ENCODE assay signal across 11 cellular contexts in the genomic region with DNA sequence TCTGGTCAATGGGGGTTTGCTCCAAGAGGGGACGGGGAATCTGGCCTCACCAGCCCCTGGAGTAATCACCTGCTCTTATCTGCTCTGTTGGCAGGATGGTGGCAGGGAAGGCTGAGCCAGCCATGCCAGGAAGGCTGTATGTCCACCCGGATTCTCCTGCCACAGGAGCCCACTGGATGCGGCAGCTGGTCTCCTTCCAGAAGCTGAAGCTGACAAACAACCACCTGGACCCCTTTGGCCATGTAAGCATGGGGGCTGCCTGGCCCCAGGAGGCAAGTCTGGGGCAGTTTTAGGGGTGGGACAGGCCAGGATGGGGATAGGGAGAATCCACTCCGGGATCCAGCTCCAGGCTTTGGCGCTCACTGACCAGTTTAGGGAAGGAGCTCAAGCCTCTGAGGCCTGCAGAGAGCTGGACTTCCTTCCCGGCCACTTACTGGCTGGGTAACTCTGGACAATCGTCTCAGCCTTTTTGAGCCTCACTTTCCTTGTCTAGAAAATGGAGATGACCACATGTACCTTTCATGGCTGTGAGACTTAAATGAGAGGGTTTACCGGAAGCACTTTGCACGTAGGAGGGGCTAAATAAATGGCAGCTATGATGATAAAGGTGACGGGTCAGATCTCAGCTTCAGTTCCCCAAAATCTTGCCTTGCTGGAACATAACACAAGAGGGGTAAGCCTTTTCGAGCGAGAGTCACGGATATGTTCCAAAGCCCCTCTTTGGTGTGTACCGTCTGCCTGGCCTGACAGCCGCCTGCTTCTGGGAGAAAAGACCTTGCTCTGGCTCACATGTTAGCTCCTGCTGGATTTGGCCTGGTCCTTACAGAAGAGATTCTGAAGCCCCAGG. TPM values are rescaled to one million over a fixed set of nuclear protein-coding genes. Genes with fewer than 3 reads are reported as not detected.
DNase-seq lines count a peak whose midpoint lies in the region; ATAC-seq and TF ChIP-seq lines count a peak whose summit lies in the region.
"Had no signal": no experiment of that assay in that cellular context is flagged by ENCODE, and none has a peak within 500 bp of the region (broad histone marks: within the 10 kb centered on the region; RNA-seq: fewer than 3 reads in every experiment).

No MANE protein-coding gene starts in this region.

- no peaks in the 10 kb centered on the region for H3K9me3 Mint-ChIP-seq in T-helper 2 cell treated with Interferon-gamma antibody and Interleukin-4, amounts not matched to agents 5 μg/mL and 100 μg/mL, for 36 hours
- H3K9me3 Mint-ChIP-seq: CD4-positive, CD25-positive, alpha-beta regulatory T cell had no signal

- TF ChIP-seq CTCF in upper lobe of left lung (IDR thresholded peaks at IDR 0.05), result no peak

- peaks cover 0 to 15% (median 10%) of the 10 kb centered on the region in 4 donors for H3K4me1 ChIP-seq in upper lobe of left lung

- no peak overlapping the region for H3K27ac Mint-ChIP-seq in T-helper 2 cell treated with Interferon-gamma antibody and Interleukin-4, amounts not matched to agents 5 μg/mL and 100 μg/mL, for 36 hours
- H3K27ac Mint-ChIP-seq: CD4-positive, CD25-positive, alpha-beta regulatory T cell had no signal

- H3K27me3 Mint-ChIP-seq in T-helper 2 cell treated with Interferon-gamma antibody and Interleukin-4, amounts not matched to agents 5 μg/mL and 100 μg/mL, for 36 hours (ENCODE audit: low read depth), result peaks cover 19% of the 10 kb centered on the region

- H3K27ac ChIP-seq in upper lobe of left lung, result peak overlapping the region in 3 of 4 donors; percentile 24 to 51 (median 28)
- H3K27ac ChIP-seq: epithelial cell of prostate, skin epidermis had no signal

- H3K4me3 Mint-ChIP-seq in T-helper 2 cell treated with Interferon-gamma antibody and Interleukin-4, amounts not matched to agents 5 μg/mL and 100 μg/mL, for 36 hours, result no peak overlapping the region
- H3K4me3 Mint-ChIP-seq: CD4-positive, CD25-positive, alpha-beta regulatory T cell had no signal

- peak; percentile 46 for DNase-seq in activated effector memory CD4-positive, alpha-beta T cell treated with anti-CD3 and anti-CD28 coated beads, Interleukin-2, amount 50 U/mL, for 16 hours
- no peak for DNase-seq in activated effector memory CD4-positive, alpha-beta T cell treated with Interleukin-2 at 50 U/mL for 16 hours
- DNase-seq in cardiac septum (ENCODE audit: low spot score) (peak; percentile 71), upper lobe of left lung (no peak)
- no peak for DNase-seq in T-helper 2 cell treated with Interferon-gamma antibody and Interleukin-4, amounts not matched to agents 5 μg/mL and 100 μg/mL, for 36 hours (ENCODE audit: low spot score)
- DNase-seq: CD4-positive, CD25-positive, alpha-beta regulatory T cell had no signal

- no peaks in the 10 kb centered on the region for H3K9me3 ChIP-seq in upper lobe of left lung

- TF ChIP-seq EP300 in upper lobe of left lung (IDR thresholded peaks at IDR 0.05), result no peak

- no peaks in the 10 kb centered on the region for H3K27me3 ChIP-seq in upper lobe of left lung

- TF ChIP-seq POLR2A in upper lobe of left lung (IDR thresholded peaks at IDR 0.05), result no peak

- intact Hi-C loops in cardiac septum (cut with DNase I), result no loop called here

- peak; percentile 88 for ATAC-seq in SK-N-SH treated with all-trans-retinoic acid at 6 μM for 48 hours
- ATAC-seq in upper lobe of left lung (ENCODE audit: low FRiP score in 2 of 2), result peak in 1 of 2 donors; percentile 62
- ATAC-seq in HG03521 (IDR thresholded peaks at IDR 0.05; ENCODE audit: unreplicated experiment), result no peak
- no peak for ATAC-seq in GM21786 (IDR thresholded peaks at IDR 0.05; ENCODE audit: unreplicated experiment)

- WGBS in upper lobe of left lung, 2 donors, result 43 to 55% methylated on average over 11 to 15 of the region's 15 CpGs

- no peaks in the 10 kb centered on the region for H3K4me1 Mint-ChIP-seq in T-helper 2 cell treated with Interferon-gamma antibody and Interleukin-4, amounts not matched to agents 5 μg/mL and 100 μg/mL, for 36 hours (ENCODE audit: low read depth)

- peaks cover 0 to 6% (median 0%) of the 10 kb centered on the region in 4 donors for H3K36me3 ChIP-seq in upper lobe of left lung

- no peak overlapping the region for H3K4me3 ChIP-seq in upper lobe of left lung
- H3K4me3 ChIP-seq: skin epidermis had no signal

- no peaks in the 10 kb centered on the region for H3K36me3 Mint-ChIP-seq in T-helper 2 cell treated with Interferon-gamma antibody and Interleukin-4, amounts not matched to agents 5 μg/mL and 100 μg/mL, for 36 hours (ENCODE audit: low read depth)
- H3K36me3 Mint-ChIP-seq: CD4-positive, CD25-positive, alpha-beta regulatory T cell had no signal

TF ChIP-seq in SK-N-SH treated with all-trans-retinoic acid at 6 μM for 48 hours, 23 proteins besides CTCF, POLR2A, EP300 and RAD21:
- TF ChIP-seq GLIS3 (CRISPR knock-in tag; IDR thresholded peaks at IDR 0.05) (no peak), ZFP30 (CRISPR knock-in tag; IDR thresholded peaks at IDR 0.05) (no peak), ZC3H10 (CRISPR knock-in tag; IDR thresholded peaks at IDR 0.05) (no peak), CSDC2 (CRISPR knock-in tag; IDR thresholded peaks at IDR 0.05) (0 out of 2 replicates have a peak, but pooled peaks have one; percentile 33), OSR1 (CRISPR knock-in tag; IDR thresholded peaks at IDR 0.05) (no peak), ZFP3 (CRISPR knock-in tag; IDR thresholded peaks at IDR 0.05) (no peak), TOX (CRISPR knock-in tag; IDR thresholded peaks at IDR 0.05; ENCODE audit: borderline replicate concordance) (no peak)
- TF ChIP-seq, protein P1, sequence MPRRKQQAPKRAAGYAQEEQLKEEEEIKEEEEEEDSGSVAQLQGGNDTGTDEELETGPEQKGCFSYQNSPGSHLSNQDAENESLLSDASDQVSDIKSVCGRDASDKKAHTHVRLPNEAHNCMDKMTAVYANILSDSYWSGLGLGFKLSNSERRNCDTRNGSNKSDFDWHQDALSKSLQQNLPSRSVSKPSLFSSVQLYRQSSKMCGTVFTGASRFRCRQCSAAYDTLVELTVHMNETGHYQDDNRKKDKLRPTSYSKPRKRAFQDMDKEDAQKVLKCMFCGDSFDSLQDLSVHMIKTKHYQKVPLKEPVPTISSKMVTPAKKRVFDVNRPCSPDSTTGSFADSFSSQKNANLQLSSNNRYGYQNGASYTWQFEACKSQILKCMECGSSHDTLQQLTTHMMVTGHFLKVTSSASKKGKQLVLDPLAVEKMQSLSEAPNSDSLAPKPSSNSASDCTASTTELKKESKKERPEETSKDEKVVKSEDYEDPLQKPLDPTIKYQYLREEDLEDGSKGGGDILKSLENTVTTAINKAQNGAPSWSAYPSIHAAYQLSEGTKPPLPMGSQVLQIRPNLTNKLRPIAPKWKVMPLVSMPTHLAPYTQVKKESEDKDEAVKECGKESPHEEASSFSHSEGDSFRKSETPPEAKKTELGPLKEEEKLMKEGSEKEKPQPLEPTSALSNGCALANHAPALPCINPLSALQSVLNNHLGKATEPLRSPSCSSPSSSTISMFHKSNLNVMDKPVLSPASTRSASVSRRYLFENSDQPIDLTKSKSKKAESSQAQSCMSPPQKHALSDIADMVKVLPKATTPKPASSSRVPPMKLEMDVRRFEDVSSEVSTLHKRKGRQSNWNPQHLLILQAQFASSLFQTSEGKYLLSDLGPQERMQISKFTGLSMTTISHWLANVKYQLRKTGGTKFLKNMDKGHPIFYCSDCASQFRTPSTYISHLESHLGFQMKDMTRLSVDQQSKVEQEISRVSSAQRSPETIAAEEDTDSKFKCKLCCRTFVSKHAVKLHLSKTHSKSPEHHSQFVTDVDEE (CRISPR knock-in tag; IDR thresholded peaks at IDR 0.05), result no peak
TF ChIP-seq in SK-N-SH treated with all-trans-retinoic acid at 6 μM for 48 hours: peak in this region for 1.

RNA-seq across cellular contexts. Expression of a gene that starts 15.4 kb away (rescaled TPM):
- total RNA-seq in cardiac septum (0.05 TPM), upper lobe of left lung (10 to 100 TPM; 10.2 to 69.1 (median 22.7) TPM)
- total RNA-seq: CD4-positive, CD25-positive, alpha-beta regulatory T cell had no signal

Comparison
In these comparisons a context has a peak if more than half of its experiments do, and no peak if none do; other contexts are left out.
1. DNase-seq: peak in activated effector memory CD4-positive, alpha-beta T cell treated with anti-CD3 and anti-CD28 coated beads, Interleukin-2, amount 50 U/mL, for 16 hours (single experiment) and cardiac septum (single experiment); none in activated effector memory CD4-positive, alpha-beta T cell treated with Interleukin-2 at 50 U/mL for 16 hours (single experiment), upper lobe of left lung (0 of 2) and T-helper 2 cell treated with Interferon-gamma antibody and Interleukin-4, amounts not matched to agents 5 μg/mL and 100 μg/mL, for 36 hours (single experiment).
2. RNA of a gene that starts 15.4 kb away (total RNA-seq): 10.2 to 69.1 TPM in upper lobe of left lung; 0.05 TPM in cardiac septum (single experiment); every median in the first group is over 10 times any median in the second.